In genomic region chr10:13983035-13983434, GRCh38 we compare ENCODE assay signal across 19 cellular contexts.
DNase-seq lines count a peak whose midpoint lies in the region; ATAC-seq, FAIRE-seq and TF ChIP-seq lines count a peak whose summit lies in the region.
"Had no signal": no experiment of that assay in that cellular context is flagged by ENCODE, and none has a peak within 500 bp of the region (broad histone marks: within the 10 kb centered on the region; RNA-seq: fewer than 3 reads in every experiment).

No MANE protein-coding gene starts in this region.

- no peak overlapping the region for H3K4me3 ChIP-seq in SJCRH30
- H3K4me3 ChIP-seq: BLaER1 treated with 17β-estradiol and CSF1 and Interleukin-3, amounts not matched to agents 10 nM and 100 nM; GM23248; HAP-1 had no signal

- H3K36me3 Mint-ChIP-seq in nephron progenitor cell (ENCODE audit: low read depth): peaks cover 10% of the 10 kb centered on the region
- H3K36me3 Mint-ChIP-seq: CD4-positive, CD25-positive, alpha-beta regulatory T cell had no signal

- no peak for FAIRE-seq in D721Med (lab: Jason Lieb, UNC)

- no peaks in the 10 kb centered on the region for H3K9me3 ChIP-seq in SJCRH30 (replicated peaks)
- H3K9me3 ChIP-seq: BLaER1 treated with 17β-estradiol and CSF1 and Interleukin-3, amounts not matched to agents 10 nM and 100 nM; HAP-1 had no signal

- TF ChIP-seq CTCF in nephron progenitor cell (IDR thresholded peaks at IDR 0.05) (no peak), D721Med (IDR thresholded peaks at IDR 0.05; ENCODE audit: insufficient read depth, missing control alignments) (no peak)

- no peaks in the 10 kb centered on the region for H3K36me3 ChIP-seq in SJCRH30
- H3K36me3 ChIP-seq: BLaER1 treated with 17β-estradiol and CSF1 and Interleukin-3, amounts not matched to agents 10 nM and 100 nM; HAP-1 had no signal

- H3K27me3 ChIP-seq in SJCRH30: no peaks in the 10 kb centered on the region
- H3K27me3 ChIP-seq: BLaER1 treated with 17β-estradiol and CSF1 and Interleukin-3, amounts not matched to agents 10 nM and 100 nM had no signal

- peak overlapping the region; percentile 40 for H3K27ac ChIP-seq in SJCRH30
- H3K27ac ChIP-seq: BLaER1 treated with 17β-estradiol and CSF1 and Interleukin-3, amounts not matched to agents 10 nM and 100 nM; GM23248; HL-60; KMS-11 had no signal

- peak; percentile 46 for DNase-seq in HuH-7 (ENCODE audit: low spot score)
- DNase-seq in SJCRH30: peak in 1 of 2 experiments; percentile 41
- peak; percentile 52 for DNase-seq in left kidney (ENCODE audit: low read depth, low spot score)
- DNase-seq in nephron progenitor cell: no peak
- DNase-seq in globus pallidus (ENCODE audit: low spot score): no peak
- DNase-seq in D721Med (ENCODE audit: insufficient read length, low spot score): no peak
- DNase-seq: Caco-2; CD4-positive, CD25-positive, alpha-beta regulatory T cell; DMS153; DMS79; GF-D8; GM23248 had no signal

- peaks cover 4% of the 10 kb centered on the region for H3K9me3 Mint-ChIP-seq in nephron progenitor cell
- H3K9me3 Mint-ChIP-seq: CD4-positive, CD25-positive, alpha-beta regulatory T cell had no signal

- peaks cover 11% of the 10 kb centered on the region for H3K4me1 ChIP-seq in SJCRH30
- H3K4me1 ChIP-seq: HAP-1 had no signal

- H3K27ac Mint-ChIP-seq in nephron progenitor cell: peak overlapping the region; percentile 97
- H3K27ac Mint-ChIP-seq: B cell had no signal

- H3K27me3 Mint-ChIP-seq in nephron progenitor cell (ENCODE audit: low read depth, poor library complexity): no peaks in the 10 kb centered on the region
- H3K27me3 Mint-ChIP-seq: B cell; CD4-positive, CD25-positive, alpha-beta regulatory T cell had no signal

- H3K4me1 Mint-ChIP-seq in nephron progenitor cell: peaks cover 70% of the 10 kb centered on the region

- ATAC-seq in GM21447 (IDR thresholded peaks at IDR 0.05; ENCODE audit: unreplicated experiment) (no peak), GM19463 (IDR thresholded peaks at IDR 0.05; ENCODE audit: unreplicated experiment) (no peak)

- no peak overlapping the region for H3K4me3 Mint-ChIP-seq in nephron progenitor cell
- H3K4me3 Mint-ChIP-seq: B cell; CD4-positive, CD25-positive, alpha-beta regulatory T cell had no signal

Comparison
In these comparisons a context has a peak if more than half of its experiments do, and no peak if none do; other contexts are left out.
1. DNase-seq: peak in HuH-7 (single experiment) and left kidney (single experiment); none in nephron progenitor cell (single experiment), globus pallidus (single experiment) and D721Med (single experiment).